Comparison of ENCODE assay signal across 10 cellular contexts in genomic region chr10:13340068-13340467, GRCh38. TPM values are rescaled to one million over a fixed set of nuclear protein-coding genes. Genes with fewer than 3 reads are reported as not detected.
DNase-seq lines count a peak whose midpoint lies in the region; ATAC-seq and TF ChIP-seq lines count a peak whose summit lies in the region.
"Had no signal": no experiment of that assay in that cellular context is flagged by ENCODE, and none has a peak within 500 bp of the region (broad histone marks: within the 10 kb centered on the region; RNA-seq: fewer than 3 reads in every experiment).

No MANE protein-coding gene starts in this region.

- H3K27ac Mint-ChIP-seq in T-helper 2 cell treated with Interferon-gamma antibody and Interleukin-4, amounts not matched to agents 5 μg/mL and 100 μg/mL, for 36 hours = peak overlapping the region; percentile 63
- peak overlapping the region; percentile 65 for H3K27ac Mint-ChIP-seq in activated CD8-positive, alpha-beta T cell treated with anti-CD3 and anti-CD28 coated beads for 36 hours
- peak overlapping the region; percentile 32 to 82 (median 66) for H3K27ac Mint-ChIP-seq in naive thymus-derived CD8-positive, alpha-beta T cell

- H3K36me3 Mint-ChIP-seq in T-helper 2 cell treated with Interferon-gamma antibody and Interleukin-4, amounts not matched to agents 5 μg/mL and 100 μg/mL, for 36 hours (ENCODE audit: low read depth) = peaks cover 37% of the 10 kb centered on the region
- H3K36me3 Mint-ChIP-seq in activated CD8-positive, alpha-beta T cell treated with anti-CD3 and anti-CD28 coated beads for 36 hours (ENCODE audit: low read depth) = peaks cover 53% of the 10 kb centered on the region
- peaks cover 0 to 59% (median 8%) of the 10 kb centered on the region in 3 donors for H3K36me3 Mint-ChIP-seq in naive thymus-derived CD8-positive, alpha-beta T cell

- peak overlapping the region; percentile 57 for H3K4me3 Mint-ChIP-seq in T-helper 2 cell treated with Interferon-gamma antibody and Interleukin-4, amounts not matched to agents 5 μg/mL and 100 μg/mL, for 36 hours
- H3K4me3 Mint-ChIP-seq in activated CD8-positive, alpha-beta T cell treated with anti-CD3 and anti-CD28 coated beads for 36 hours = peak overlapping the region; percentile 11
- H3K4me3 Mint-ChIP-seq in naive thymus-derived CD8-positive, alpha-beta T cell = peak overlapping the region in 8 of 10 donors; percentile 20 to 63 (median 52)

- H3K27me3 ChIP-seq in body of pancreas = no peaks in the 10 kb centered on the region

- intact Hi-C loops in activated CD8-positive, alpha-beta T cell treated with anti-CD3 and anti-CD28 coated beads for 36 hours (cut with micrococcal nuclease) = no loop called here
- intact Hi-C loops in body of pancreas (cut with DNase I) = no loop called here

- no peak overlapping the region for H3K4me3 ChIP-seq in body of pancreas

- CTCF ChIA-PET in activated CD8-positive, alpha-beta T cell treated with anti-CD3 and anti-CD28 coated beads for 36 hours (lab: Charles Lee) = interaction anchor here (1.4 to 2.1 kb wide), 3 partner anchors 12 to 38 kb away, joined by 3 to 6 read pairs (median 3); no protein-coding TSS in a partner anchor

- no peak for TF ChIP-seq POLR2A in body of pancreas (IDR thresholded peaks at IDR 0.05)

- 74 to 81% methylated on average over 9 of the region's 9 CpGs for WGBS in body of pancreas, 2 donors

- peaks cover under 1% of the 10 kb centered on the region for H3K4me1 ChIP-seq in body of pancreas

- no peaks in the 10 kb centered on the region for H3K9me3 Mint-ChIP-seq in T-helper 2 cell treated with Interferon-gamma antibody and Interleukin-4, amounts not matched to agents 5 μg/mL and 100 μg/mL, for 36 hours
- H3K9me3 Mint-ChIP-seq in activated CD8-positive, alpha-beta T cell treated with anti-CD3 and anti-CD28 coated beads for 36 hours = no peaks in the 10 kb centered on the region
- H3K9me3 Mint-ChIP-seq in naive thymus-derived CD8-positive, alpha-beta T cell = no peaks in the 10 kb centered on the region

- TF ChIP-seq CTCF in activated CD8-positive, alpha-beta T cell treated with anti-CD3 and anti-CD28 coated beads for 36 hours (IDR thresholded peaks at IDR 0.05) = no peak
- TF ChIP-seq CTCF in body of pancreas (IDR thresholded peaks at IDR 0.05) = no peak

- H3K36me3 ChIP-seq in body of pancreas (replicated peaks in 1 of 2; ENCODE audit: insufficient read depth in 1 of 2, low read depth in 2 of 2) = no peaks in the 10 kb centered on the region

- H3K4me1 Mint-ChIP-seq in T-helper 2 cell treated with Interferon-gamma antibody and Interleukin-4, amounts not matched to agents 5 μg/mL and 100 μg/mL, for 36 hours (ENCODE audit: low read depth) = peaks cover 20% of the 10 kb centered on the region
- H3K4me1 Mint-ChIP-seq in activated CD8-positive, alpha-beta T cell treated with anti-CD3 and anti-CD28 coated beads for 36 hours (ENCODE audit: low read depth) = peaks cover 33% of the 10 kb centered on the region
- peaks cover 13 to 50% (median 37%) of the 10 kb centered on the region in 4 donors for H3K4me1 Mint-ChIP-seq in naive thymus-derived CD8-positive, alpha-beta T cell

- ATAC-seq in HG03064 (IDR thresholded peaks at IDR 0.05; ENCODE audit: low read depth, unreplicated experiment) = peak; percentile 11
- ATAC-seq in activated CD8-positive, alpha-beta T cell treated with anti-CD3 and anti-CD28 coated beads for 36 hours = peak; percentile 11
- ATAC-seq in naive thymus-derived CD8-positive, alpha-beta T cell = no peak
- ATAC-seq in body of pancreas = no peak
- no peak for ATAC-seq in GM19035 (IDR thresholded peaks at IDR 0.05; ENCODE audit: unreplicated experiment)

- no peak overlapping the region for H3K27ac ChIP-seq in body of pancreas

- POLR2A ChIA-PET in activated CD8-positive, alpha-beta T cell treated with anti-CD3 and anti-CD28 coated beads for 36 hours (lab: Charles Lee) = no interaction called here
- POLR2A ChIA-PET in naive thymus-derived CD8-positive, alpha-beta T cell (lab: Charles Lee) = interaction anchor here (1.0 to 2.7 kb wide), 2 partner anchors 9 to 38 kb away, joined by 4 to 13 read pairs; no protein-coding TSS in a partner anchor

- no peaks in the 10 kb centered on the region for H3K9me3 ChIP-seq in body of pancreas

- DNase-seq in T-helper 2 cell treated with Interferon-gamma antibody and Interleukin-4, amounts not matched to agents 5 μg/mL and 100 μg/mL, for 36 hours (ENCODE audit: low spot score) = no peak
- DNase-seq in T-helper 2 cell = no peak
- no peak for DNase-seq in activated CD8-positive, alpha-beta T cell treated with anti-CD3 and anti-CD28 coated beads for 36 hours
- DNase-seq in naive thymus-derived CD8-positive, alpha-beta T cell = no peak
- DNase-seq in body of pancreas = no peak
- DNase-seq in AG08395 (ENCODE audit: low spot score) = no peak
- DNase-seq: left cardiac atrium, retina had no signal

- no peaks in the 10 kb centered on the region for H3K27me3 Mint-ChIP-seq in T-helper 2 cell treated with Interferon-gamma antibody and Interleukin-4, amounts not matched to agents 5 μg/mL and 100 μg/mL, for 36 hours (ENCODE audit: low read depth)
- no peaks in the 10 kb centered on the region for H3K27me3 Mint-ChIP-seq in activated CD8-positive, alpha-beta T cell treated with anti-CD3 and anti-CD28 coated beads for 36 hours
- no peaks in the 10 kb centered on the region for H3K27me3 Mint-ChIP-seq in naive thymus-derived CD8-positive, alpha-beta T cell

RNA-seq across cellular contexts. Expression of gene SEPHS1, which starts 8.0 kb away (rescaled TPM):
- 10 to 100 TPM; 61.6 to 66.5 TPM for total RNA-seq in activated CD8-positive, alpha-beta T cell treated with anti-CD3 and anti-CD28 coated beads for 36 hours
- 10 to 100 TPM; 32.7 to 42.7 TPM for total RNA-seq in naive thymus-derived CD8-positive, alpha-beta T cell
- 10 to 100 TPM; 17.7 to 22.5 (median 21.9) TPM for polyA plus RNA-seq in naive thymus-derived CD8-positive, alpha-beta T cell
- total RNA-seq in body of pancreas = 10 to 100 TPM; 17.6 to 21.8 TPM

RNA-seq across cellular contexts. Expression of gene PHYH, which starts 40.2 kb away (rescaled TPM):
- total RNA-seq in activated CD8-positive, alpha-beta T cell treated with anti-CD3 and anti-CD28 coated beads for 36 hours = 10 to 100 TPM; 14.6 to 16.3 TPM
- 10 to 100 TPM; 17.3 to 18.6 TPM for total RNA-seq in naive thymus-derived CD8-positive, alpha-beta T cell
- 10 to 100 TPM; 17.6 to 20.5 (median 20.1) TPM for polyA plus RNA-seq in naive thymus-derived CD8-positive, alpha-beta T cell
- 10 to 100 TPM; 22.1 to 23.4 TPM for total RNA-seq in body of pancreas

Comparison
In these comparisons a context has a peak if more than half of its experiments do, and no peak if none do; other contexts are left out.
1. ATAC-seq: peak in HG03064 (single experiment) and activated CD8-positive, alpha-beta T cell treated with anti-CD3 and anti-CD28 coated beads for 36 hours (single experiment); none in naive thymus-derived CD8-positive, alpha-beta T cell (0 of 2), body of pancreas (single experiment) and GM19035 (single experiment).
2. Peak in every context shown above with its lines, with median percentiles within 50 percentile points of each other: H3K27ac Mint-ChIP-seq and H3K4me3 Mint-ChIP-seq.